In the genomic region with DNA sequence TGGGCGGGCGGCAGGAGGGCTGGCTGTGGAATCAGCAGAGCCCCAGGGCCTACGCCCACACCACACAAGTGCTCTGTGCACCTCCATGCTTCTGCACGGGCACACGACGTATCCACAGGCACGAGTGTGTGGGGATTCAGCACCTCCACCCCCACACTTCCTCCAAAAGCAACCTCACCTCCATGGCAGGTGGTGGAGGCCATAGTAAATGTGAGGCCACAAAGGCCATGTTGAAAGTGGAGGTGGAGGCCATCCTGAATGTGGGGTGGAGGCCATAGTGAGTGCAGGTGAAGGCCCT, we compare ENCODE assay signal across 15 cellular contexts.
"Had no signal": no experiment of that assay in that cellular context is flagged by ENCODE, and none has a peak within 500 bp of the region (broad histone marks: within the 10 kb centered on the region; RNA-seq: fewer than 3 reads in every experiment).

No MANE protein-coding gene starts in this region.

- H3K4me3 ChIP-seq: esophagus squamous epithelium, mucosa of descending colon, thoracic aorta had no signal

- H3K9me3 ChIP-seq: esophagus squamous epithelium, mucosa of descending colon, neutrophil, thoracic aorta had no signal

- H3K36me3 ChIP-seq: esophagus squamous epithelium, neutrophil, thoracic aorta had no signal

- H3K27ac ChIP-seq: neutrophil, thoracic aorta had no signal

- ATAC-seq: naive thymus-derived CD4-positive, alpha-beta T cell; stimulated activated memory B cell treated with anti-CD40 and anti-IgM and Interleukin-4, amounts not matched to agents 10 μg/mL and 1 μg/mL and 100 μg/mL, for 72 hours had no signal

- FAIRE-seq: endothelial cell of umbilical vein, islet of Langerhans, small intestine had no signal

- DNase-seq: activated CD4-positive, alpha-beta T cell treated with anti-CD3 and anti-CD28 coated beads, Interleukin-2, amount 50 U/mL, for 4 hours; effector memory CD4-positive, alpha-beta T cell; esophagus squamous epithelium; naive thymus-derived CD4-positive, alpha-beta T cell; retina; stimulated activated CD4-positive, alpha-beta T cell treated with anti-CD3 and anti-CD28 coated beads, Interleukin-4, amount 100 ng/mL, for 24 hours; SW 1271; T-helper 2 cell had no signal
